Comparison of ENCODE assay signal across 1 cellular context in genomic region chr6:52573295-52573694, GRCh38.
TF ChIP-seq lines count a peak whose summit lies in the region.

No MANE protein-coding gene starts in this region.

TF ChIP-seq in GM12878, 131 proteins besides CTCF, POLR2A, EP300 and RAD21 (continued from another document):
- TF ChIP-seq, protein P1, sequence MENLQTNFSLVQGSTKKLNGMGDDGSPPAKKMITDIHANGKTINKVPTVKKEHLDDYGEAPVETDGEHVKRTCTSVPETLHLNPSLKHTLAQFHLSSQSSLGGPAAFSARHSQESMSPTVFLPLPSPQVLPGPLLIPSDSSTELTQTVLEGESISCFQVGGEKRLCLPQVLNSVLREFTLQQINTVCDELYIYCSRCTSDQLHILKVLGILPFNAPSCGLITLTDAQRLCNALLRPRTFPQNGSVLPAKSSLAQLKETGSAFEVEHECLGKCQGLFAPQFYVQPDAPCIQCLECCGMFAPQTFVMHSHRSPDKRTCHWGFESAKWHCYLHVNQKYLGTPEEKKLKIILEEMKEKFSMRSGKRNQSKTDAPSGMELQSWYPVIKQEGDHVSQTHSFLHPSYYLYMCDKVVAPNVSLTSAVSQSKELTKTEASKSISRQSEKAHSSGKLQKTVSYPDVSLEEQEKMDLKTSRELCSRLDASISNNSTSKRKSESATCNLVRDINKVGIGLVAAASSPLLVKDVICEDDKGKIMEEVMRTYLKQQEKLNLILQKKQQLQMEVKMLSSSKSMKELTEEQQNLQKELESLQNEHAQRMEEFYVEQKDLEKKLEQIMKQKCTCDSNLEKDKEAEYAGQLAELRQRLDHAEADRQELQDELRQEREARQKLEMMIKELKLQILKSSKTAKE (IDR thresholded peaks at IDR 0.05; ENCODE audit: low read depth, poor library complexity, severe bottlenecking): no peak
- TF ChIP-seq NFYA (IDR thresholded peaks at IDR 0.05; ENCODE audit: borderline replicate concordance, low read depth, low read length): no peak
- TF ChIP-seq ZNF384 (IDR thresholded peaks at IDR 0.05; ENCODE audit: borderline replicate concordance, low read depth, low read length): no peak
- no peak for TF ChIP-seq CHD1 (IDR thresholded peaks at IDR 0.05; ENCODE audit: low read depth, low read length)
- no peak for TF ChIP-seq PAX5 (IDR thresholded peaks at IDR 0.05; ENCODE audit: borderline replicate concordance, low read depth, low read length)
- no peak for TF ChIP-seq SMARCA5 (IDR thresholded peaks at IDR 0.05)
